ENCODE assay signal across 10 cellular contexts in genomic region chr7:66952343-66953043, GRCh38. TPM values are rescaled to one million over a fixed set of nuclear protein-coding genes. Genes with fewer than 3 reads are reported as not detected.
DNase-seq lines count a peak whose midpoint lies in the region; ATAC-seq and TF ChIP-seq lines count a peak whose summit lies in the region.
"Had no signal": no experiment of that assay in that cellular context is flagged by ENCODE, and none has a peak within 500 bp of the region (broad histone marks: within the 10 kb centered on the region; RNA-seq: fewer than 3 reads in every experiment).

No MANE protein-coding gene starts in this region.

- POLR2A ChIA-PET in CD4-positive, alpha-beta memory T cell (lab: Charles Lee; ENCODE audit: partially characterized antibody), result no interaction called here

- peaks cover 0 to 100% of the 10 kb centered on the region in 2 donors for H3K36me3 ChIP-seq in left lung
- H3K36me3 ChIP-seq in CD4-positive, alpha-beta memory T cell (ENCODE audit: insufficient read depth, low read length), result peaks cover 67% of the 10 kb centered on the region
- H3K36me3 ChIP-seq in ovary, result no peaks in the 10 kb centered on the region

- H3K4me1 ChIP-seq in left lung, result peaks cover 0 to 7% of the 10 kb centered on the region in 2 donors
- H3K4me1 ChIP-seq in CD4-positive, alpha-beta memory T cell (ENCODE audit: insufficient read depth, low read length), result no peaks in the 10 kb centered on the region
- H3K4me1 ChIP-seq in ovary (ENCODE audit: insufficient read depth), result no peaks in the 10 kb centered on the region

- H3K27me3 Mint-ChIP-seq in CD4-positive, alpha-beta memory T cell, result no peaks in the 10 kb centered on the region
- H3K27me3 Mint-ChIP-seq: CD8-positive, alpha-beta memory T cell had no signal

- H3K27ac Mint-ChIP-seq in CD4-positive, alpha-beta memory T cell, result no peak overlapping the region

- H3K9me3 ChIP-seq in left lung, result no peaks in the 10 kb centered on the region
- H3K9me3 ChIP-seq in CD4-positive, alpha-beta memory T cell (ENCODE audit: control insufficient read depth in 1 of 2, low read length in 2 of 2), result no peaks in the 10 kb centered on the region
- H3K9me3 ChIP-seq in ovary, result no peaks in the 10 kb centered on the region

- H3K4me3 ChIP-seq in cardiac fibroblast (replicated peaks in 1 of 2; ENCODE audit: low read depth in 2 of 2, low read length in 2 of 2), result no peak overlapping the region
- no peak overlapping the region for H3K4me3 ChIP-seq in left lung
- H3K4me3 ChIP-seq in CD4-positive, alpha-beta memory T cell (ENCODE audit: low read length in 2 of 2), result no peak overlapping the region
- no peak overlapping the region for H3K4me3 ChIP-seq in ovary

- no peaks in the 10 kb centered on the region for H3K9me3 Mint-ChIP-seq in CD4-positive, alpha-beta memory T cell
- H3K9me3 Mint-ChIP-seq: CD8-positive, alpha-beta memory T cell had no signal

- intact Hi-C loops in left lung (cut with DNase I), result no loop called here
- intact Hi-C loops in CD4-positive, alpha-beta memory T cell (cut with micrococcal nuclease), result no loop called here
- intact Hi-C loops in ovary (cut with DNase I), result loop anchor here in 1 of 4 donors (10.0 kb wide), 1 partner anchor 58 kb away; no protein-coding TSS in a partner anchor

- H3K4me3 Mint-ChIP-seq in CD4-positive, alpha-beta memory T cell, result no peak overlapping the region
- H3K4me3 Mint-ChIP-seq: CD8-positive, alpha-beta memory T cell had no signal

- no peak for TF ChIP-seq CTCF in cardiac fibroblast (IDR thresholded peaks at IDR 0.05; ENCODE audit: low read depth, low read length)
- no peak for TF ChIP-seq CTCF in left lung (IDR thresholded peaks at IDR 0.05)
- no peak for TF ChIP-seq CTCF in ovary (IDR thresholded peaks at IDR 0.05)

- DNase-seq in AG08395 (ENCODE audit: low spot score) (peak; percentile 66), cardiac fibroblast (ENCODE audit: low read depth in 2 of 2) (peak; percentile 65 to 66), left lung (no peak), ovary (no peak)
- DNase-seq in CD4-positive, alpha-beta memory T cell, result no peak
- DNase-seq: activated CD4-positive, CD25-positive, alpha-beta regulatory T cell; CD8-positive, alpha-beta memory T cell had no signal

- H3K4me1 Mint-ChIP-seq in CD4-positive, alpha-beta memory T cell, result peaks cover 0 to 1% (median 0%) of the 10 kb centered on the region in 4 donors
- H3K4me1 Mint-ChIP-seq: CD8-positive, alpha-beta memory T cell had no signal

- no peaks in the 10 kb centered on the region for H3K27me3 ChIP-seq in left lung
- no peaks in the 10 kb centered on the region for H3K27me3 ChIP-seq in CD4-positive, alpha-beta memory T cell (ENCODE audit: insufficient read depth, low read length)
- H3K27me3 ChIP-seq in ovary, result no peaks in the 10 kb centered on the region

- H3K27ac ChIP-seq in left lung (no peak overlapping the region), ovary (no peak overlapping the region)
- no peak overlapping the region for H3K27ac ChIP-seq in CD4-positive, alpha-beta memory T cell (ENCODE audit: low read depth, low read length)

- TF ChIP-seq EP300 in Ishikawa (IDR thresholded peaks at IDR 0.05; ENCODE audit: borderline replicate concordance) (no peak), ovary (IDR thresholded peaks at IDR 0.05) (no peak)

- TF ChIP-seq RAD21 in Ishikawa (IDR thresholded peaks at IDR 0.05; ENCODE audit: low read depth), result no peak

- CTCF ChIA-PET in CD4-positive, alpha-beta memory T cell (lab: Charles Lee; ENCODE audit: partially characterized antibody), result no interaction called here

- 65 to 75% (median 74%) methylated on average over 11 of the region's 11 CpGs for WGBS in ovary, 3 donors

- no peak for TF ChIP-seq POLR2A in ovary (IDR thresholded peaks at IDR 0.05)

- ATAC-seq in left lung (peak; percentile 70), HG02571 (IDR thresholded peaks at IDR 0.05; ENCODE audit: unreplicated experiment) (no peak), HG03139 (IDR thresholded peaks at IDR 0.05; ENCODE audit: unreplicated experiment) (no peak)

- peaks cover 55 to 73% of the 10 kb centered on the region in 2 donors for H3K36me3 Mint-ChIP-seq in CD4-positive, alpha-beta memory T cell

TF ChIP-seq in Ishikawa, 13 proteins besides CTCF, POLR2A, EP300 and RAD21:
- no peak for TF ChIP-seq ZBTB7A (IDR thresholded peaks at IDR 0.05; ENCODE audit: low read depth)
- TF ChIP-seq CEBPB (IDR thresholded peaks at IDR 0.05), result no peak
- TF ChIP-seq NFIC (IDR thresholded peaks at IDR 0.05), result 0 out of 2 replicates have a peak, but pooled peaks have one; percentile 26
- no peak for TF ChIP-seq YY1 (IDR thresholded peaks at IDR 0.05; ENCODE audit: low read depth)
- TF ChIP-seq TAF1 (IDR thresholded peaks at IDR 0.05; ENCODE audit: low read depth), result no peak
- TF ChIP-seq REST (IDR thresholded peaks at IDR 0.05; ENCODE audit: low read depth), result no peak
- peak; percentile 46; the same call in 1 of the 2 replicates for TF ChIP-seq TEAD4 (IDR thresholded peaks at IDR 0.05)
- no peak for TF ChIP-seq TCF12 (IDR thresholded peaks at IDR 0.05; ENCODE audit: low read depth)
- no peak for TF ChIP-seq FOXM1 (IDR thresholded peaks at IDR 0.05; ENCODE audit: borderline replicate concordance, low read depth)
- TF ChIP-seq, protein P1, sequence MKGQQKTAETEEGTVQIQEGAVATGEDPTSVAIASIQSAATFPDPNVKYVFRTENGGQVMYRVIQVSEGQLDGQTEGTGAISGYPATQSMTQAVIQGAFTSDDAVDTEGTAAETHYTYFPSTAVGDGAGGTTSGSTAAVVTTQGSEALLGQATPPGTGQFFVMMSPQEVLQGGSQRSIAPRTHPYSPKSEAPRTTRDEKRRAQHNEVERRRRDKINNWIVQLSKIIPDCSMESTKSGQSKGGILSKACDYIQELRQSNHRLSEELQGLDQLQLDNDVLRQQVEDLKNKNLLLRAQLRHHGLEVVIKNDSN (IDR thresholded peaks at IDR 0.05), result no peak
- TF ChIP-seq EGR1 (IDR thresholded peaks at IDR 0.05), result no peak
- TF ChIP-seq, protein P2, sequence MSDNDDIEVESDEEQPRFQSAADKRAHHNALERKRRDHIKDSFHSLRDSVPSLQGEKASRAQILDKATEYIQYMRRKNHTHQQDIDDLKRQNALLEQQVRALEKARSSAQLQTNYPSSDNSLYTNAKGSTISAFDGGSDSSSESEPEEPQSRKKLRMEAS (IDR thresholded peaks at IDR 0.05), result no peak
- TF ChIP-seq CREB1 (IDR thresholded peaks at IDR 0.05; ENCODE audit: low read depth), result no peak
TF ChIP-seq in Ishikawa: peak in this region for 2.

RNA-seq across cellular contexts. Expression of gene TMEM248, which starts 31.5 kb away (rescaled TPM):
- total RNA-seq in left lung (100 to 1,000 TPM in 1 of 2 donors, 10 to 100 TPM in 1; 99.3 to 103 TPM), ovary (100 to 1,000 TPM in 5 of 7 donors, 10 to 100 TPM in 2; 71.9 to 118 (median 102) TPM)
- 10 to 100 TPM; 95.9 to 96.8 TPM for total RNA-seq in CD4-positive, alpha-beta memory T cell
- 100 to 1,000 TPM; 128 to 134 TPM for polyA plus RNA-seq in CD4-positive, alpha-beta memory T cell
- polyA plus RNA-seq in ovary, result 10 to 100 TPM; 51.8 to 76.6 TPM

RNA-seq across cellular contexts. Expression of gene SBDS, which starts 42.9 kb away (rescaled TPM):
- total RNA-seq in left lung, result 100 to 1,000 TPM in 1 of 2 donors, 10 to 100 TPM in 1; 94.4 to 109 TPM
- total RNA-seq in CD4-positive, alpha-beta memory T cell, result 10 to 100 TPM; 69.7 to 72.2 TPM
- 100 to 1,000 TPM in 1 of 2 donors, 10 to 100 TPM in 1; 84.0 to 127 TPM for polyA plus RNA-seq in CD4-positive, alpha-beta memory T cell
- total RNA-seq in ovary, result 100 to 1,000 TPM in 4 of 7 donors, 10 to 100 TPM in 3; 70.7 to 123 (median 108) TPM
- polyA plus RNA-seq in ovary, result 100 to 1,000 TPM; 119 to 157 TPM

RNA-seq across cellular contexts. Expression of gene TYW1, which starts 44.1 kb away (rescaled TPM):
- total RNA-seq in left lung, result 10 to 100 TPM; 14.1 to 16.5 TPM
- total RNA-seq in CD4-positive, alpha-beta memory T cell, result 10 to 100 TPM; 25.9 to 29.6 TPM
- 10 to 100 TPM; 19.2 to 32.3 TPM for polyA plus RNA-seq in CD4-positive, alpha-beta memory T cell
- total RNA-seq in ovary, result 10 to 100 TPM; 17.3 to 45.6 (median 22.4) TPM
- polyA plus RNA-seq in ovary, result 10 to 100 TPM; 22.3 to 25.8 TPM

Comparison
In these comparisons a context has a peak if more than half of its experiments do, and no peak if none do; other contexts are left out.
1. DNase-seq: peak in AG08395 (single experiment) and cardiac fibroblast (2 of 2); none in left lung (0 of 2), CD4-positive, alpha-beta memory T cell (0 of 5) and ovary (0 of 5).